In the genomic region with DNA sequence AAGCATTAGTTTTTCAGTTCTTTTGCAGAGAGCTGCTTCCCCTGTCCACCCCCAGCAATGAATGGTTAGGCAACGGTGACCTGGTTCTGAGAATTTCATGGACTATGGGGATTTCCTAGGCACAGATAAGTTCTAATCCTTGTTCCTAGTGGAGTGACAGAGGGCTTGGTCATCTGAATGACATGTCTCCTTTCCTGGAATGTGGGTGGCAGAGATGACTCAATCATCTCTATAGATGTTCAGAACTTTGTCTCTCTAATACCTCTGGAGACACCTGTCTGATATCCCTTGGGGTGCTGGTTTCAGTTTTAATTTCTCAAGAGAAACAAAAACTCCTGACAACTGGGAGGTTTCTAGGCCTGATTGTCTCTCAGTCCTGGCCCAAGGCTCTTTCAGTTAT, we compare ENCODE assay signal across 9 cellular contexts. TPM values are rescaled to one million over a fixed set of nuclear protein-coding genes. Genes with fewer than 3 reads are reported as not detected.
DNase-seq lines count a peak whose midpoint lies in the region; ATAC-seq, FAIRE-seq and TF ChIP-seq lines count a peak whose summit lies in the region.
"Had no signal": no experiment of that assay in that cellular context is flagged by ENCODE, and none has a peak within 500 bp of the region (broad histone marks: within the 10 kb centered on the region; RNA-seq: fewer than 3 reads in every experiment).

No MANE protein-coding gene starts in this region.

- H3K9me3 ChIP-seq in breast epithelium: no peaks in the 10 kb centered on the region
- H3K9me3 ChIP-seq in endodermal cell (ENCODE audit: control insufficient read depth, low read length): no peaks in the 10 kb centered on the region

- H3K27ac Mint-ChIP-seq in MCF 10A (ENCODE audit: low read depth, unreplicated experiment) (peak overlapping the region; percentile 46), activated B cell treated with CpG ODN at 0.5 μM for 24 hours (peak overlapping the region; percentile 21), endodermal cell (no peak overlapping the region), HFFc6 (no peak overlapping the region)
- peak overlapping the region; percentile 74 to 88 for H3K27ac Mint-ChIP-seq in stimulated activated naive CD8-positive, alpha-beta T cell treated with anti-CD3 and anti-CD28 coated beads, Interleukin-15, amount 100 ng/mL, for 72 hours

- intact Hi-C loops in MCF 10A (cut with micrococcal nuclease): no loop called here
- intact Hi-C loops in breast epithelium (cut with DNase I; ENCODE audit: low total_unique reads): no loop called here
- intact Hi-C loops in activated B cell treated with CpG ODN at 0.5 μM for 24 hours (cut with micrococcal nuclease): no loop called here

- no peak for TF ChIP-seq POLR2A in breast epithelium (IDR thresholded peaks at IDR 0.05)

- TF ChIP-seq CTCF in MCF 10A (IDR thresholded peaks at IDR 0.05; ENCODE audit: unreplicated experiment): no peak
- no peak for TF ChIP-seq CTCF in breast epithelium (IDR thresholded peaks at IDR 0.05)
- TF ChIP-seq CTCF in activated B cell treated with CpG ODN at 0.5 μM for 24 hours (IDR thresholded peaks at IDR 0.05): no peak
- TF ChIP-seq CTCF in endodermal cell (conservative IDR thresholded peaks at IDR 0.05): no peak
- TF ChIP-seq CTCF in HFFc6 (IDR thresholded peaks at IDR 0.05): no peak

- no peaks in the 10 kb centered on the region for H3K9me3 Mint-ChIP-seq in MCF 10A (ENCODE audit: unreplicated experiment)
- no peaks in the 10 kb centered on the region for H3K9me3 Mint-ChIP-seq in activated B cell treated with CpG ODN at 0.5 μM for 24 hours
- no peaks in the 10 kb centered on the region for H3K9me3 Mint-ChIP-seq in stimulated activated naive CD8-positive, alpha-beta T cell treated with anti-CD3 and anti-CD28 coated beads, Interleukin-15, amount 100 ng/mL, for 72 hours
- no peaks in the 10 kb centered on the region for H3K9me3 Mint-ChIP-seq in endodermal cell
- no peaks in the 10 kb centered on the region; the same call in 1 of the 2 replicates for H3K9me3 Mint-ChIP-seq in HFFc6

- H3K4me1 Mint-ChIP-seq in MCF 10A (ENCODE audit: insufficient read depth, unreplicated experiment) (peaks cover 11% of the 10 kb centered on the region), activated B cell treated with CpG ODN at 0.5 μM for 24 hours (peaks cover 6% of the 10 kb centered on the region), endodermal cell (peaks cover 6% of the 10 kb centered on the region), HFFc6 (ENCODE audit: low read depth) (peaks cover 8% of the 10 kb centered on the region)
- peaks cover 33% of the 10 kb centered on the region for H3K4me1 Mint-ChIP-seq in stimulated activated naive CD8-positive, alpha-beta T cell treated with anti-CD3 and anti-CD28 coated beads, Interleukin-15, amount 100 ng/mL, for 72 hours

- H3K9ac ChIP-seq in endodermal cell (ENCODE audit: extremely low read depth, low read length, poor library complexity, severe bottlenecking): no peak overlapping the region

- H3K4me1 ChIP-seq in breast epithelium (no peaks in the 10 kb centered on the region), endodermal cell (ENCODE audit: control insufficient read depth, insufficient read depth, low read length) (no peaks in the 10 kb centered on the region)

- H3K4me3 ChIP-seq in breast epithelium (no peak overlapping the region), endodermal cell (ENCODE audit: low read length) (no peak overlapping the region)

- H3K27me3 ChIP-seq in breast epithelium (no peaks in the 10 kb centered on the region), endodermal cell (ENCODE audit: control insufficient read depth, insufficient read depth, low read length, poor library complexity, severe bottlenecking) (peaks cover 4% of the 10 kb centered on the region)

- H3K36me3 Mint-ChIP-seq in MCF 10A (ENCODE audit: insufficient read depth, unreplicated experiment) (peaks cover 6% of the 10 kb centered on the region), activated B cell treated with CpG ODN at 0.5 μM for 24 hours (ENCODE audit: low read depth) (no peaks in the 10 kb centered on the region), endodermal cell (ENCODE audit: low read depth) (no peaks in the 10 kb centered on the region), HFFc6 (ENCODE audit: low read depth) (no peaks in the 10 kb centered on the region)

- no peak overlapping the region for H3K27ac ChIP-seq in breast epithelium
- H3K27ac ChIP-seq in endodermal cell (ENCODE audit: low read depth, low read length): no peak overlapping the region

- ATAC-seq in HG02938 (IDR thresholded peaks at IDR 0.05; ENCODE audit: unreplicated experiment): peak; percentile 70
- ATAC-seq in activated B cell treated with CpG ODN at 0.5 μM for 24 hours (ENCODE audit: low read depth): peak; percentile 37
- ATAC-seq in stimulated activated naive CD8-positive, alpha-beta T cell treated with anti-CD3 and anti-CD28 coated beads, Interleukin-15, amount 100 ng/mL, for 72 hours: peak; percentile 75

- CTCF ChIA-PET in MCF 10A (lab: Yijun Ruan, JAX) (no interaction called here), activated B cell treated with CpG ODN at 0.5 μM for 24 hours (lab: Charles Lee) (no interaction called here)

- no peaks in the 10 kb centered on the region for H3K36me3 ChIP-seq in breast epithelium
- H3K36me3 ChIP-seq in endodermal cell (ENCODE audit: control insufficient read depth, insufficient read depth, low read length): no peaks in the 10 kb centered on the region

- 43 to 60% methylated on average over 1 of the region's 1 CpG for WGBS in endodermal cell (ENCODE audit: insufficient coverage in 1 of 2, insufficient read length in 1 of 2), 2 experiments

- no peak for FAIRE-seq in HTR-8/SVneo (lab: Jason Lieb, UNC)

- H3K4me3 Mint-ChIP-seq in MCF 10A (ENCODE audit: unreplicated experiment) (no peak overlapping the region), activated B cell treated with CpG ODN at 0.5 μM for 24 hours (no peak overlapping the region), endodermal cell (no peak overlapping the region), HFFc6 (no peak overlapping the region)
- peak overlapping the region in 1 of 2 donors; percentile 16 for H3K4me3 Mint-ChIP-seq in stimulated activated naive CD8-positive, alpha-beta T cell treated with anti-CD3 and anti-CD28 coated beads, Interleukin-15, amount 100 ng/mL, for 72 hours

- no TSS peak for BruUV-seq in MCF 10A (replicated peaks; lab: Mats Ljungman, UMichigan)

- POLR2A ChIA-PET in MCF 10A (lab: Yijun Ruan, JAX) (interaction anchor here (0.7 to 0.9 kb wide), 2 partner anchors 47 to 87 kb away, joined by 3 to 4 read pairs; no protein-coding TSS in a partner anchor), activated B cell treated with CpG ODN at 0.5 μM for 24 hours (lab: Charles Lee) (no interaction called here)

- H3K27me3 Mint-ChIP-seq in MCF 10A (ENCODE audit: insufficient read depth, unreplicated experiment) (peaks cover 7% of the 10 kb centered on the region), activated B cell treated with CpG ODN at 0.5 μM for 24 hours (no peaks in the 10 kb centered on the region), endodermal cell (ENCODE audit: insufficient read depth) (peaks cover 9% of the 10 kb centered on the region), HFFc6 (ENCODE audit: insufficient read depth) (peaks cover 56% of the 10 kb centered on the region)
- H3K27me3 Mint-ChIP-seq in stimulated activated naive CD8-positive, alpha-beta T cell treated with anti-CD3 and anti-CD28 coated beads, Interleukin-15, amount 100 ng/mL, for 72 hours: no peaks in the 10 kb centered on the region

- DNase-seq in MCF 10A (ENCODE audit: unreplicated experiment): peak; percentile 58
- DNase-seq in breast epithelium (ENCODE audit: low spot score in 2 of 2): no peak
- no peak for DNase-seq in activated B cell treated with CpG ODN at 0.5 μM for 24 hours
- no peak for DNase-seq in stimulated activated naive CD8-positive, alpha-beta T cell treated with anti-CD3 and anti-CD28 coated beads, Interleukin-15, amount 100 ng/mL, for 72 hours
- no peak for DNase-seq in endodermal cell
- DNase-seq in HTR-8/SVneo (ENCODE audit: insufficient read length, low spot score): no peak
- no peak for DNase-seq in HFFc6
- DNase-seq: NCI-H526 had no signal

RNA-seq across cellular contexts. Expression of gene PLA2G4E, which starts 10.4 kb away (rescaled TPM):
- total RNA-seq in MCF 10A (2022) (0.07 and 0.12 TPM in 2 replicates), breast epithelium (not detected), activated B cell treated with CpG ODN at 0.5 μM for 24 hours (not detected in 2 replicates), endodermal cell (not detected)
- polyA plus RNA-seq in endodermal cell (2013, experiment 1 of 2): not detected
- not detected for polyA plus RNA-seq in endodermal cell (2013, experiment 2 of 2)
- total RNA-seq in HFFc6 (2021; fragmentation: NEBNext Ultra II Directional; extraction: Animal tissue kit (Norgen Biotek cat#: 25700)): not detected

RNA-seq across cellular contexts. Expression of gene EHD4, which starts 38.1 kb away (rescaled TPM):
- total RNA-seq in MCF 10A (2022) (24.2 and 27.1 TPM in 2 replicates), breast epithelium (10 to 100 TPM; 30.2 to 30.5 (median 30.4) TPM), activated B cell treated with CpG ODN at 0.5 μM for 24 hours (38.4 and 42.6 TPM in 2 replicates), endodermal cell (10 to 100 TPM; 16.9 to 17.3 TPM)
- polyA plus RNA-seq in endodermal cell (2013, experiment 1 of 2): 6.8 TPM
- polyA plus RNA-seq in endodermal cell (2013, experiment 2 of 2): 7.0 TPM
- 10 to 100 TPM; 14.1 to 21.8 (median 18.1) TPM for total RNA-seq in HFFc6 (2021; fragmentation: NEBNext Ultra II Directional; extraction: Animal tissue kit (Norgen Biotek cat#: 25700))

Comparison
In these comparisons a context has a peak if more than half of its experiments do, and no peak if none do; other contexts are left out.
1. H3K27ac Mint-ChIP-seq: peak in MCF 10A (single experiment), activated B cell treated with CpG ODN at 0.5 μM for 24 hours (single experiment) and stimulated activated naive CD8-positive, alpha-beta T cell treated with anti-CD3 and anti-CD28 coated beads, Interleukin-15, amount 100 ng/mL, for 72 hours (2 of 2); none in endodermal cell (single experiment) and HFFc6 (single experiment).
2. Peak in every context shown above with its lines, with median percentiles within 50 percentile points of each other: ATAC-seq.